ENCODE assay signal across 21 cellular contexts in genomic region chr13:101146101-101146898, GRCh38.
"Had no signal": no experiment of that assay in that cellular context is flagged by ENCODE, and none has a peak within 500 bp of the region (broad histone marks: within the 10 kb centered on the region; RNA-seq: fewer than 3 reads in every experiment).

No MANE protein-coding gene starts in this region.

- H3K27ac Mint-ChIP-seq: activated naive CD4-positive, alpha-beta T cell treated with anti-CD3 and anti-CD28 coated beads, Interleukin-2, amount 50 U/mL, for 24 hours; mesothelial cell of epicardium; naive thymus-derived CD8-positive, alpha-beta T cell had no signal

- DNase-seq: activated CD4-positive, alpha-beta T cell treated with anti-CD3 and anti-CD28 coated beads for 1 hour; activated CD4-positive, alpha-beta T cell treated with anti-CD3 and anti-CD28 coated beads, Interleukin-2, amount 50 U/mL, for 1 hour; activated gamma-delta T cell treated with Interleukin-2 at 50 U/mL for 16 hours; activated T-cell treated with anti-CD3 and anti-CD28 coated beads, Interleukin-2, amount 50 U/mL, for 1 hour; anterior cingulate cortex; esophagus squamous epithelium; gastrocnemius medialis; hippocampal formation; left ventricle myocardium inferior; naive thymus-derived CD8-positive, alpha-beta T cell; ovary; spleen; stimulated activated CD4-positive, alpha-beta T cell treated with anti-CD3 and anti-CD28 coated beads, Interleukin-4, amount 100 ng/mL, for 1 hour; stimulated activated naive CD4-positive, alpha-beta T cell; upper lobe of left lung had no signal

- H3K9me3 ChIP-seq: breast epithelium, esophagus squamous epithelium, gastrocnemius medialis, left ventricle myocardium inferior, ovary, prostate gland, spleen, upper lobe of left lung had no signal

- H3K27me3 ChIP-seq: ovary, upper lobe of left lung had no signal

- H3K4me1 ChIP-seq: breast epithelium, esophagus squamous epithelium, gastrocnemius medialis, left ventricle myocardium inferior, prostate gland, spleen, upper lobe of left lung had no signal

- H3K4me3 ChIP-seq: breast epithelium, coronary artery, esophagus squamous epithelium, gastrocnemius medialis, left ventricle myocardium inferior, ovary, prostate gland, spleen, upper lobe of left lung had no signal

- H3K36me3 ChIP-seq: breast epithelium, esophagus squamous epithelium, gastrocnemius medialis, left ventricle myocardium inferior, ovary, prostate gland, spleen, upper lobe of left lung had no signal

- H3K4me3 Mint-ChIP-seq: activated naive CD4-positive, alpha-beta T cell treated with anti-CD3 and anti-CD28 coated beads, Interleukin-2, amount 50 U/mL, for 24 hours; central memory CD8-positive, alpha-beta T cell; mesothelial cell of epicardium; naive thymus-derived CD8-positive, alpha-beta T cell had no signal

- ATAC-seq: gastrocnemius medialis; naive thymus-derived CD8-positive, alpha-beta T cell had no signal

- H3K4me1 Mint-ChIP-seq: activated naive CD4-positive, alpha-beta T cell treated with anti-CD3 and anti-CD28 coated beads, Interleukin-2, amount 50 U/mL, for 24 hours; central memory CD8-positive, alpha-beta T cell; mesothelial cell of epicardium; naive thymus-derived CD8-positive, alpha-beta T cell had no signal

- H3K9me3 Mint-ChIP-seq: activated naive CD4-positive, alpha-beta T cell treated with anti-CD3 and anti-CD28 coated beads, Interleukin-2, amount 50 U/mL, for 24 hours; central memory CD8-positive, alpha-beta T cell; mesothelial cell of epicardium; naive thymus-derived CD8-positive, alpha-beta T cell had no signal

- H3K27ac ChIP-seq: breast epithelium, coronary artery, esophagus squamous epithelium, gastrocnemius medialis, left ventricle myocardium inferior, ovary, prostate gland, spleen, upper lobe of left lung had no signal

- H3K36me3 Mint-ChIP-seq: activated naive CD4-positive, alpha-beta T cell treated with anti-CD3 and anti-CD28 coated beads, Interleukin-2, amount 50 U/mL, for 24 hours; mesothelial cell of epicardium; naive thymus-derived CD8-positive, alpha-beta T cell had no signal
